ENCODE assay signal across 11 cellular contexts in genomic region chr11:110128161-110128560, GRCh38. TPM values are rescaled to one million over a fixed set of nuclear protein-coding genes. Genes with fewer than 3 reads are reported as not detected.
DNase-seq lines count a peak whose midpoint lies in the region; TF ChIP-seq lines count a peak whose summit lies in the region.
"Had no signal": no experiment of that assay in that cellular context is flagged by ENCODE, and none has a peak within 500 bp of the region (broad histone marks: within the 10 kb centered on the region; RNA-seq: fewer than 3 reads in every experiment).

No MANE protein-coding gene starts in this region.

- no peaks in the 10 kb centered on the region for H3K36me3 ChIP-seq in SK-N-MC (ENCODE audit: insufficient read depth, low read length)
- H3K36me3 ChIP-seq in smooth muscle cell (ENCODE audit: low read depth), result no peaks in the 10 kb centered on the region
- no peaks in the 10 kb centered on the region for H3K36me3 ChIP-seq in prostate gland
- H3K36me3 ChIP-seq in Peyer's patch, result no peaks in the 10 kb centered on the region
- H3K36me3 ChIP-seq: suprapubic skin had no signal

- H4K20me1 ChIP-seq in smooth muscle cell (ENCODE audit: low read depth), result no peaks in the 10 kb centered on the region

- H3K27ac ChIP-seq in SK-N-MC (peak overlapping the region; percentile 98), smooth muscle cell (ENCODE audit: low read depth) (peak overlapping the region; percentile 50), prostate gland (no peak overlapping the region), Peyer's patch (no peak overlapping the region)
- H3K27ac ChIP-seq: coronary artery, KMS-11, suprapubic skin had no signal

- H3F3A ChIP-seq in smooth muscle cell (ENCODE audit: low read depth), result peaks cover 12% of the 10 kb centered on the region

- H3K9me3 ChIP-seq in SK-N-MC (ENCODE audit: low read depth, low read length) (no peaks in the 10 kb centered on the region), smooth muscle cell (replicated peaks; ENCODE audit: low read depth) (no peaks in the 10 kb centered on the region), prostate gland (no peaks in the 10 kb centered on the region), Peyer's patch (no peaks in the 10 kb centered on the region)
- H3K9me3 ChIP-seq: suprapubic skin had no signal

- DNase-seq in NCI-H510A treated with DMSO at 0.1 percent for 48 hours (lab: John Stamatoyannopoulos, UW), result peak; percentile 26
- no peak for DNase-seq in NCI-H510A (lab: John Stamatoyannopoulos, UW)
- DNase-seq in SK-N-MC (ENCODE audit: low read depth, low spot score), result peak; percentile 90
- DNase-seq in globus pallidus (ENCODE audit: low spot score), result peak; percentile 58
- no peak for DNase-seq in smooth muscle cell (lab: John Stamatoyannopoulos, UW; ENCODE audit: unreplicated experiment)
- no peak for DNase-seq in HK-2 (ENCODE audit: unreplicated experiment)
- DNase-seq in prostate gland (ENCODE audit: low spot score), result no peak
- DNase-seq in Peyer's patch, result no peak

- TF ChIP-seq POLR2A in prostate gland (IDR thresholded peaks at IDR 0.05) (no peak), Peyer's patch (IDR thresholded peaks at IDR 0.05) (no peak)

- intact Hi-C loops in prostate gland (cut with DNase I), result no loop called here

- H3K79me2 ChIP-seq in smooth muscle cell (ENCODE audit: low read depth), result peaks cover 33% of the 10 kb centered on the region

- peak overlapping the region; percentile 67 for H3K9ac ChIP-seq in SK-N-MC (ENCODE audit: insufficient read length)
- H3K9ac ChIP-seq in smooth muscle cell (ENCODE audit: low read depth), result no peak overlapping the region
- H3K9ac ChIP-seq: KMS-11 had no signal

- H3K4me2 ChIP-seq in smooth muscle cell, result peak overlapping the region; percentile 69
- H3K4me2 ChIP-seq: KMS-11 had no signal

- H3K4me3 ChIP-seq in SK-N-MC (peak overlapping the region; percentile 68), smooth muscle cell (no peak overlapping the region), prostate gland (no peak overlapping the region), Peyer's patch (no peak overlapping the region)
- H3K4me3 ChIP-seq: coronary artery, suprapubic skin had no signal

- H3K4me1 ChIP-seq in smooth muscle cell (ENCODE audit: low read depth), result peaks cover 54% of the 10 kb centered on the region
- no peaks in the 10 kb centered on the region for H3K4me1 ChIP-seq in prostate gland (replicated peaks)
- H3K4me1 ChIP-seq in Peyer's patch, result no peaks in the 10 kb centered on the region

- no peak overlapping the region for H2AFZ ChIP-seq in smooth muscle cell (ENCODE audit: low read depth)

- H3K27me3 ChIP-seq in smooth muscle cell (ENCODE audit: low read depth), result no peaks in the 10 kb centered on the region
- no peaks in the 10 kb centered on the region for H3K27me3 ChIP-seq in prostate gland (replicated peaks; ENCODE audit: insufficient read depth)
- H3K27me3 ChIP-seq in Peyer's patch, result no peaks in the 10 kb centered on the region
- H3K27me3 ChIP-seq: suprapubic skin had no signal

- TF ChIP-seq CTCF in smooth muscle cell (IDR thresholded peaks at IDR 0.05; ENCODE audit: borderline replicate concordance, insufficient read depth, poor library complexity, severe bottlenecking) (no peak), prostate gland (IDR thresholded peaks at IDR 0.05) (no peak), Peyer's patch (IDR thresholded peaks at IDR 0.05) (no peak)

- 0% methylated on average over 2 of the region's 2 CpGs for WGBS in smooth muscle cell (ENCODE audit: low lambda C conversion rate)
- 28% methylated on average over 2 of the region's 2 CpGs for WGBS in prostate gland

RNA-seq across cellular contexts. Expression of gene ZC3H12C, which starts 35.0 kb away (rescaled TPM):
- total RNA-seq in smooth muscle cell, result 10.5 and 10.6 TPM in 2 replicates
- polyA plus RNA-seq in smooth muscle cell, result 1.6 and 1.9 TPM in 2 replicates
- 10 to 100 TPM in 1 of 2 donors, 1 to 10 TPM in 1; 6.5 to 11.9 TPM for total RNA-seq in prostate gland
- total RNA-seq in Peyer's patch, result 10 to 100 TPM in 3 of 4 donors, 1 to 10 TPM in 1; 5.7 to 17.3 (median 11.4) TPM

Comparison
In these comparisons a context has a peak if more than half of its experiments do, and no peak if none do; other contexts are left out.
1. DNase-seq: peak in NCI-H510A treated with DMSO at 0.1 percent for 48 hours (single experiment), SK-N-MC (single experiment) and globus pallidus (single experiment); none in NCI-H510A (single experiment), smooth muscle cell (single experiment), HK-2 (single experiment), prostate gland (single experiment) and Peyer's patch (0 of 3).
2. H3K27ac ChIP-seq: peak in SK-N-MC (single experiment) and smooth muscle cell (single experiment); none in prostate gland (0 of 2) and Peyer's patch (0 of 4).